ENCODE assay signal across 1 cellular context in the genomic region with DNA sequence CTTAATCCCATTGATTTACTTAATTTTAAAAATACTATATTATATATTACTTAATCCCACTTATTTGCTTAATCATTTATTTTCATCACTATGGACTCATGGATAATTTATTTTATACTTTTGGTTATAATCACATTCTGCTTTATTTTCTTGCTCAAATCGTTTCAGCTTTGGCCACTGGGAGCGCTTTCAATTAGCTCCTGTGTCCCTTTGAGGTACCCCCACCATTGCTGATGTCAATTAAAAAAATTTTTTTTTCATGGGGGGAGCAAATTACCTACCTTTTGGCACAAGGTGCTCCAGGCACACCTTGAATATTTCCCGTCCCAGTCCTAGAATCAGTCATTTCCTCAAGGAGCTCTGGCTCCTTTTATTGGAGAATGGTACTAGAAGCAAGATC.
TF ChIP-seq lines count a peak whose summit lies in the region.

No MANE protein-coding gene starts in this region.

TF ChIP-seq in IMR-90, 13 proteins besides CTCF, POLR2A, EP300 and RAD21:
- no peak for TF ChIP-seq FOS (IDR thresholded peaks at IDR 0.05; ENCODE audit: low read depth, low read length)
- no peak for TF ChIP-seq BHLHE40 (IDR thresholded peaks at IDR 0.05; ENCODE audit: low read depth, low read length)
- TF ChIP-seq, protein P1, sequence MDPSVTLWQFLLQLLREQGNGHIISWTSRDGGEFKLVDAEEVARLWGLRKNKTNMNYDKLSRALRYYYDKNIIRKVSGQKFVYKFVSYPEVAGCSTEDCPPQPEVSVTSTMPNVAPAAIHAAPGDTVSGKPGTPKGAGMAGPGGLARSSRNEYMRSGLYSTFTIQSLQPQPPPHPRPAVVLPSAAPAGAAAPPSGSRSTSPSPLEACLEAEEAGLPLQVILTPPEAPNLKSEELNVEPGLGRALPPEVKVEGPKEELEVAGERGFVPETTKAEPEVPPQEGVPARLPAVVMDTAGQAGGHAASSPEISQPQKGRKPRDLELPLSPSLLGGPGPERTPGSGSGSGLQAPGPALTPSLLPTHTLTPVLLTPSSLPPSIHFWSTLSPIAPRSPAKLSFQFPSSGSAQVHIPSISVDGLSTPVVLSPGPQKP (IDR thresholded peaks at IDR 0.05; ENCODE audit: borderline replicate concordance, low read depth, low read length): no peak
- TF ChIP-seq MXI1 (IDR thresholded peaks at IDR 0.05; ENCODE audit: borderline replicate concordance, low read depth, low read length): no peak
- no peak for TF ChIP-seq CHD1 (IDR thresholded peaks at IDR 0.05; ENCODE audit: low read depth, low read length)
- TF ChIP-seq RCOR1 (IDR thresholded peaks at IDR 0.05; ENCODE audit: insufficient replicate concordance, low read length): no peak
- TF ChIP-seq MAZ (IDR thresholded peaks at IDR 0.05; ENCODE audit: borderline replicate concordance, low read depth, low read length): no peak
